ENCODE assay signal across 19 cellular contexts in the genomic region with DNA sequence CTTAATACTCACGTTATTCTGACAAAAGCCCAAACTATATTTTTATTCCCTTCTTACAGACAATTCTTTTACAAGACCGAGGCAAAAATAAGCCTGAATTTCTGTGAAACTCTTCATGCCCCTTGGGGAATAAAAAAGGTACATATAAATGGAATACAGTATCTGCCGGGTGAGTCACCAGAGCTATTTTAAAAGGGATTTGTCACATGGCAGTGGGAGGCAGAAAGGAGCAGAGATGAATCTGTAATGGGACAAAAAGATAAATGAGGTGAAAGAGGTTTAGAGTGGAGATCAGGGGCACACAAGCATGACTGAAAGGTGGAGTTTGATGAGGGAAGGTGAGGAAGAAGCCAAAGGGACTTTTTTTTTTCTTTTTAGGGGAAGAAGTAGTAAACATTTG. TPM values are rescaled to one million over a fixed set of nuclear protein-coding genes. Genes with fewer than 3 reads are reported as not detected.
A peak's percentile ranks its signal among the peaks of the same experiment; 100 is the strongest.
DNase-seq lines count a peak whose midpoint lies in the region; TF ChIP-seq lines count a peak whose summit lies in the region.
"Had no signal": no experiment of that assay in that cellular context is flagged by ENCODE, and none has a peak within 500 bp of the region (broad histone marks: within the 10 kb centered on the region; RNA-seq: fewer than 3 reads in every experiment).

No MANE protein-coding gene starts in this region.

- TF ChIP-seq CTCF in A673 (conservative IDR thresholded peaks at IDR 0.05; ENCODE audit: low read depth, low read length) (no peak), HEK293 (tag by site-specific recombination; IDR thresholded peaks at IDR 0.05) (no peak), astrocyte of the spinal cord (IDR thresholded peaks at IDR 0.05; ENCODE audit: low read depth, low read length) (no peak), tibial nerve (IDR thresholded peaks at IDR 0.05) (no peak), MM.1S (IDR thresholded peaks at IDR 0.05; ENCODE audit: low read length) (no peak)

- no peaks in the 10 kb centered on the region for H4K20me1 ChIP-seq in MM.1S (ENCODE audit: insufficient read depth, low read length)

- TF ChIP-seq POLR2A in tibial nerve (IDR thresholded peaks at IDR 0.05): no peak

- no peak for TF ChIP-seq EP300 in tibial nerve (IDR thresholded peaks at IDR 0.05)

- H3K4me3 ChIP-seq in A673 (ENCODE audit: low read depth, low read length, poor library complexity, severe bottlenecking) (no peak overlapping the region), HEK293 (ENCODE audit: low read depth, low read length) (no peak overlapping the region), astrocyte of the spinal cord (ENCODE audit: low read depth, low read length) (no peak overlapping the region), tibial nerve (no peak overlapping the region), MM.1S (ENCODE audit: low read length) (no peak overlapping the region)
- H3K4me3 ChIP-seq: GM23338, lower lobe of right lung, upper lobe of right lung had no signal

- no peak overlapping the region for H2AFZ ChIP-seq in MM.1S (ENCODE audit: low read length)

- intact Hi-C loops in A673 (cut with micrococcal nuclease; ENCODE audit: unreplicated experiment): no loop called here

- H3K9me3 ChIP-seq in A673 (ENCODE audit: low read depth, low read length, poor library complexity, severe bottlenecking) (no peaks in the 10 kb centered on the region), HEK293 (ENCODE audit: control insufficient read depth, insufficient read depth, low read depth, low read length) (no peaks in the 10 kb centered on the region), tibial nerve (no peaks in the 10 kb centered on the region), MM.1S (replicated peaks; ENCODE audit: insufficient read depth, low read length) (no peaks in the 10 kb centered on the region)
- H3K9me3 ChIP-seq: lower lobe of right lung, upper lobe of right lung had no signal

- H3K4me2 ChIP-seq in MM.1S (ENCODE audit: low read depth, low read length): no peak overlapping the region
- H3K4me2 ChIP-seq: GM23338 had no signal

- POLR2A ChIA-PET in A673 (lab: Charles Lee; ENCODE audit: low non-redundant PET): interaction anchor here (0.5 kb wide), 1 partner anchor 895 kb away, joined by 4 read pairs; no protein-coding TSS in a partner anchor
- POLR2A ChIA-PET in HEK293 (lab: Yijun Ruan, JAX): no interaction called here

- H3K4me1 ChIP-seq in A673 (ENCODE audit: insufficient read depth, low read length, poor library complexity, severe bottlenecking) (no peaks in the 10 kb centered on the region), HEK293 (ENCODE audit: control insufficient read depth, insufficient read depth, low read length) (peaks cover 3% of the 10 kb centered on the region; the same call in 1 of the 2 replicates), tibial nerve (peaks cover 0 to 6% (median 0%) of the 10 kb centered on the region in 4 donors), MM.1S (ENCODE audit: low read length) (no peaks in the 10 kb centered on the region)
- H3K4me1 ChIP-seq: lower lobe of right lung, upper lobe of right lung had no signal

- in situ Hi-C loops in astrocyte of the spinal cord (cut with HindIII; ENCODE audit: low sequenced_read_pairs): no loop called here

- no peaks in the 10 kb centered on the region for H3K9me2 ChIP-seq in MM.1S (replicated peaks; ENCODE audit: insufficient read depth, low read length)

- no peaks in the 10 kb centered on the region for H3K79me2 ChIP-seq in MM.1S (ENCODE audit: low read length)

- H3K27ac ChIP-seq in A673 (ENCODE audit: low read depth, low read length, poor library complexity, severe bottlenecking) (no peak overlapping the region), HEK293 (ENCODE audit: extremely low read depth, low read depth, low read length) (no peak overlapping the region), tibial nerve (no peak overlapping the region), MM.1S (ENCODE audit: low read length) (no peak overlapping the region)
- H3K27ac ChIP-seq: lower lobe of right lung, upper lobe of right lung had no signal

- WGBS in tibial nerve, 2 donors: 58 to 71% methylated on average over 3 of the region's 3 CpGs

- no peak overlapping the region for H3K9ac ChIP-seq in MM.1S (ENCODE audit: low read length)

- no peaks in the 10 kb centered on the region for H3K27me3 ChIP-seq in A673 (replicated peaks; ENCODE audit: insufficient read depth, low read depth, low read length, poor library complexity)
- H3K27me3 ChIP-seq in tibial nerve: no peaks in the 10 kb centered on the region
- no peaks in the 10 kb centered on the region for H3K27me3 ChIP-seq in MM.1S (replicated peaks; ENCODE audit: insufficient read depth, low read length)
- H3K27me3 ChIP-seq: upper lobe of right lung had no signal

- no TSS peak for BruUV-seq in A673 (replicated peaks; lab: Mats Ljungman, UMichigan)

- CTCF ChIA-PET in A673 (lab: Charles Lee): no interaction called here
- CTCF ChIA-PET in HEK293 (lab: Yijun Ruan, JAX): interaction anchor here (0.6 to 2.2 kb wide), 3 partner anchors 60 to 243 kb away, joined by 3 to 5 read pairs (median 4); no protein-coding TSS in a partner anchor

- H3K36me3 ChIP-seq in A673 (ENCODE audit: insufficient read depth, low read length, poor library complexity, severe bottlenecking) (no peaks in the 10 kb centered on the region), HEK293 (ENCODE audit: control insufficient read depth in 2 of 2, insufficient read depth in 1 of 2, low read length in 2 of 2) (no peaks in the 10 kb centered on the region), tibial nerve (no peaks in the 10 kb centered on the region), MM.1S (replicated peaks; ENCODE audit: insufficient read depth, low read length) (no peaks in the 10 kb centered on the region)
- H3K36me3 ChIP-seq: lower lobe of right lung, upper lobe of right lung had no signal

- H3F3A ChIP-seq in MM.1S (ENCODE audit: insufficient read depth, low read length): no peaks in the 10 kb centered on the region

- peak; percentile 33 for DNase-seq in A673 (ENCODE audit: low spot score)
- DNase-seq in astrocyte of the spinal cord (ENCODE audit: low read depth, low spot score): peak; percentile 35
- peak; percentile 22 for DNase-seq in kidney glomerular epithelial cell (lab: John Stamatoyannopoulos, UW)
- DNase-seq in GOT3 (lab: John Stamatoyannopoulos, UW): no peak
- DNase-seq in tibial nerve (ENCODE audit: low spot score in 2 of 2): no peak
- no peak for DNase-seq in NCI-H187 treated with DMSO at 0.1 percent for 48 hours (lab: John Stamatoyannopoulos, UW)
- DNase-seq in MM.1S: no peak
- DNase-seq: activated naive CD8-positive, alpha-beta T cell treated with anti-CD3 and anti-CD28 coated beads, Interleukin-2, amount 50 U/mL, for 24 hours; effector memory CD8-positive, alpha-beta T cell; lower lobe of right lung; NCI-H1417; NCI-H524; SHP77; stimulated activated CD4-positive, alpha-beta T cell treated with anti-CD3 and anti-CD28 coated beads, Interleukin-12 subunit alpha, Interleukin-12 subunit beta, amount 100 ng/mL, for 4 hours; upper lobe of right lung had no signal

TF ChIP-seq in HEK293, 187 proteins besides CTCF, POLR2A, EP300 and RAD21:
- TF ChIP-seq ZNF311 (tag by site-specific recombination; IDR thresholded peaks at IDR 0.05; ENCODE audit: borderline replicate concordance) (no peak), ZNF184 (tag by site-specific recombination; IDR thresholded peaks at IDR 0.05) (no peak), PRDM1 (tag by site-specific recombination; IDR thresholded peaks at IDR 0.05) (0 out of 2 replicates have a peak, but pooled peaks have one; percentile 25), ZNF335 (tag by site-specific recombination; conservative IDR thresholded peaks at IDR 0.05) (no peak), HOXD13 (CRISPR knock-in tag; IDR thresholded peaks at IDR 0.05; ENCODE audit: borderline replicate concordance) (no peak)

RNA-seq across cellular contexts. Expression of a gene that starts 8.8 kb away (rescaled TPM):
- not detected in 2 replicates for total RNA-seq in A673 (2021)
- total RNA-seq in tibial nerve: under 1 TPM in 1 of 4 donors, not detected in 3; 0.66 TPM
- total RNA-seq: B cell, GM23338 had no signal

RNA-seq across cellular contexts. Expression of a gene that starts 41.4 kb away (rescaled TPM):
- total RNA-seq in A673 (2021) (not detected in 2 replicates), tibial nerve (not detected)
- total RNA-seq: B cell, GM23338, WTC11 had no signal

Comparison
In these comparisons a context has a peak if more than half of its experiments do, and no peak if none do; other contexts are left out.
1. DNase-seq: peak in A673 (single experiment), astrocyte of the spinal cord (single experiment) and kidney glomerular epithelial cell (single experiment); none in GOT3 (single experiment), tibial nerve (0 of 2), NCI-H187 treated with DMSO at 0.1 percent for 48 hours (single experiment) and MM.1S (single experiment).